Comparison of ENCODE assay signal across 8 cellular contexts in the genomic region with DNA sequence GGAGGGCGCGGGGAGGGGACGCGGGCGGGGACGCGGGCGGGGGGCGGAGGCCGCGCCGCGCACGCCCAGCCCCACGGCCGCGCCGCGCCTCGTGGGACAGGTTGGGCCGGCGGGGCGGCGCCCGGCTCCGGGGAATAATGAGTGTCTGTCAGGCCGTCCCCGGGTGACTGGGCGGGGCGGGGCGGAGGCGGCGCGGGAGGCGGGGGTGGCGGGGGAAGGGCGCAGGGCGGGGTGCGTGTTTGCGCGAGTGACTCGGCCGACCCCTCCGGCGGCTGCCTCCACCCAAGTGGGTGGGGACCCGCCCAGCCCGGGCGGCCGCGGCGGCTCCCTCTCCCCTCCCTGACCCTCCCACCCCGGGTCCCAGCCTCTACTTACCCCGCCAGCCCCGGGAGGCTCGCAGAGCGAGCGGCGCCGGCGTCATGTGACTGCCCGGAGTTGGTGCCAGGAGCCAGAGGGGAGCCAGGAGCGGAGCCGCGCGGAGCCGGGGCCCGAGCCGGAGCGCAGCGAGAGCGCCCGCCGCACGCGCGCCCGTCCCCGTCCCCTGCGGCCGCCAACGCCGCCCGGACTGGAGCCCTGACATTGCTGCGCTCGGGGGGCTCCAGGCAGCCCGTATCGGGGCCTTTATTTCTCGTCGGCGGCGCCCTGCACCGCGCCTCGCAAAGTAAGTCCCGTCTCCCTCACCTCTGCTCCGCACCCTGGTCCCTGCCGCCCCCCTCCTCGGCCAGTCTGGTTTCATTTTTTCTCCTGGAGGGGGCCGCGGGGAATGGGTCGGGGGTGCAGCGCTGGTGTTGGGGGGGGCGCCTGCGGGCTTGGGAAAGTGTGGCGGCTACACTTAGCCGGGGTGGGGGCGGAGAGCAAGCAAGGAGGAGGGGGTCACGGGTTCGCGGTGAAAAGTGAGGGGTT. TPM values are rescaled to one million over a fixed set of nuclear protein-coding genes. Genes with fewer than 3 reads are reported as not detected.
DNase-seq lines count a peak whose midpoint lies in the region; ATAC-seq and TF ChIP-seq lines count a peak whose summit lies in the region.

A gene (plus strand): TSS at position 399 of the 903 bp plus-strand sequence. CDS start 16,427 bp downstream, outside the sequence.

- no peaks in the 10 kb centered on the region for H3K27me3 Mint-ChIP-seq in CD8-positive, alpha-beta T cell (ENCODE audit: low read depth)

- H3K27ac Mint-ChIP-seq in CD8-positive, alpha-beta T cell, result peak within 1 kb of the TSS; percentile 98

- peaks cover 61% of the 10 kb centered on the region for H3K4me1 ChIP-seq in CD8-positive, alpha-beta T cell (ENCODE audit: insufficient read depth, low read length)
- H3K4me1 ChIP-seq in OCI-LY1 (ENCODE audit: insufficient read depth, low read length, severe bottlenecking), result peaks cover 4% of the 10 kb centered on the region

- CTCF ChIA-PET in CD8-positive, alpha-beta T cell (lab: Charles Lee), result interaction anchor here (1.9 kb wide), 1 partner anchor 10 kb away, joined by 6 read pairs; no protein-coding TSS in a partner anchor

- H3K4me2 ChIP-seq in OCI-LY1 (ENCODE audit: low read length), result peak within 1 kb of the TSS; percentile 84

- POLR2A ChIA-PET in CD8-positive, alpha-beta T cell (lab: Charles Lee), result interaction anchor here (0.9 to 1.8 kb wide), 4 partner anchors 10 to 355 kb away, joined by 3 to 19 read pairs (median 4); no protein-coding TSS in a partner anchor

- no peak within 1 kb of the TSS; the same call in 1 of the 2 replicates for H2AFZ ChIP-seq in OCI-LY1 (ENCODE audit: low read length)

- no peaks in the 10 kb centered on the region for H3K9me2 ChIP-seq in OCI-LY1 (ENCODE audit: low read depth, low read length)

- peaks cover 69% of the 10 kb centered on the region for H3K4me1 Mint-ChIP-seq in CD8-positive, alpha-beta T cell (ENCODE audit: low read depth)

- H3K27ac ChIP-seq in CD8-positive, alpha-beta T cell (ENCODE audit: low read depth, low read length), result peak within 1 kb of the TSS; percentile 93
- no peak within 1 kb of the TSS for H3K27ac ChIP-seq in OCI-LY1 (ENCODE audit: low read depth, low read length, poor library complexity, severe bottlenecking)

- 0 out of 2 replicates have a peak, but pooled peaks cover 3% of the 10 kb centered on the region for H3F3A ChIP-seq in OCI-LY1 (ENCODE audit: insufficient read depth, low read length)

- DNase-seq in CD8-positive, alpha-beta T cell, result peak; percentile 90 to 95 (median 93)
- DNase-seq in HT1080 (ENCODE audit: low read depth) (peak; percentile 70), activated T-cell treated with anti-CD3 and anti-CD28 coated beads for 24 hours (ENCODE audit: low read depth) (peak; percentile 76), epidermal melanocyte (ENCODE audit: insufficient read length, low spot score) (peak; percentile 85), middle frontal gyrus (ENCODE audit: extremely low spot score, low spot score) (peak; percentile 84)
- peak; percentile 78 to 90 for DNase-seq in stimulated activated CD8-positive, alpha-beta memory T cell treated with anti-CD3 and anti-CD28 coated beads, Interleukin-2, amount 100 ng/mL, for 1 hour (ENCODE audit: low read depth in 2 of 2)

- no peaks in the 10 kb centered on the region for H3K36me3 ChIP-seq in CD8-positive, alpha-beta T cell (ENCODE audit: insufficient read depth, low read length)
- H3K36me3 ChIP-seq in OCI-LY1 (ENCODE audit: insufficient read depth, low read length), result no peaks in the 10 kb centered on the region

- TF ChIP-seq CTCF in CD8-positive, alpha-beta T cell (IDR thresholded peaks at IDR 0.05), result no peak
- TF ChIP-seq CTCF in OCI-LY1 (IDR thresholded peaks at IDR 0.05; ENCODE audit: low read length), result no peak

- peak within 1 kb of the TSS; percentile 84 for H3K4me3 ChIP-seq in CD8-positive, alpha-beta T cell (ENCODE audit: low read depth, low read length)
- H3K4me3 ChIP-seq in OCI-LY1 (ENCODE audit: low read depth, low read length, poor library complexity, severe bottlenecking), result peak within 1 kb of the TSS; percentile 63

- intact Hi-C loops in CD8-positive, alpha-beta T cell (cut with DNase I, micrococcal nuclease), result loop anchor here (1.0 to 10.0 kb wide), 7 partner anchors 9 to 1621 kb away; a partner anchor contains a TSS

- peaks cover 14% of the 10 kb centered on the region for H3K36me3 Mint-ChIP-seq in CD8-positive, alpha-beta T cell

- no peaks in the 10 kb centered on the region for H3K27me3 ChIP-seq in CD8-positive, alpha-beta T cell (ENCODE audit: insufficient read depth, low read length)
- no peaks in the 10 kb centered on the region; the same call in 1 of the 2 replicates for H3K27me3 ChIP-seq in OCI-LY1 (ENCODE audit: insufficient read depth, low read length)

- H4K20me1 ChIP-seq in OCI-LY1 (ENCODE audit: insufficient read depth, low read length), result no peaks in the 10 kb centered on the region

- ATAC-seq in CD8-positive, alpha-beta T cell, result peak; percentile 70
- ATAC-seq in GM21360 (IDR thresholded peaks at IDR 0.05; ENCODE audit: unreplicated experiment), result peak; percentile 63

- H3K9ac ChIP-seq in OCI-LY1 (ENCODE audit: low read length), result peak within 1 kb of the TSS; percentile 47; the same call in 1 of the 2 replicates

- peak within 1 kb of the TSS; percentile 99 for H3K4me3 Mint-ChIP-seq in CD8-positive, alpha-beta T cell

- H3K9me3 ChIP-seq in CD8-positive, alpha-beta T cell (ENCODE audit: low read length), result no peaks in the 10 kb centered on the region
- no peaks in the 10 kb centered on the region for H3K9me3 ChIP-seq in OCI-LY1 (ENCODE audit: low read length)

- H3K79me2 ChIP-seq in OCI-LY1 (ENCODE audit: insufficient read depth, low read length), result no peaks in the 10 kb centered on the region

- H3K9me3 Mint-ChIP-seq in CD8-positive, alpha-beta T cell, result no peaks in the 10 kb centered on the region

RNA-seq across cellular contexts. Expression of the gene that starts here (rescaled TPM):
- total RNA-seq in CD8-positive, alpha-beta T cell, result 100 to 1,000 TPM; 181 to 194 TPM
- total RNA-seq in HT1080 (2014; rRNA removed; shearing (Covaris generic)), result 6.3 and 7.9 TPM in 2 replicates
- 18.5 and 23.6 TPM in 2 replicates for polyA plus RNA-seq in HT1080 (2015; cell fraction: cytosol; rRNA removed)
- 18.5 and 20.1 TPM in 2 replicates for polyA plus RNA-seq in HT1080 (2015; cell fraction: nucleus; rRNA removed)

Comparison
In these comparisons a context has a peak if more than half of its experiments do, and no peak if none do; other contexts are left out.
1. RNA of the gene that starts here (total RNA-seq): 181 to 194 TPM in CD8-positive, alpha-beta T cell; 6.3 to 7.9 TPM in HT1080; every median in the first group is over 10 times any median in the second.
2. Peak in every context shown above with its lines, with median percentiles within 50 percentile points of each other: DNase-seq.